In genomic region chr11:111917788-111918187, GRCh38 we compare ENCODE assay signal across 1 cellular context.
TF ChIP-seq lines count a peak whose summit lies in the region.

No MANE protein-coding gene starts in this region.

TF ChIP-seq in HepG2, 621 proteins besides CTCF, POLR2A, EP300 and RAD21 (continued from another document):
- TF ChIP-seq ZNF407 (CRISPR knock-in tag; IDR thresholded peaks at IDR 0.05; ENCODE audit: not compliant biosample characterization) (no peak), MED8 (CRISPR knock-in tag; IDR thresholded peaks at IDR 0.05; ENCODE audit: insufficient replicate concordance) (no peak), E2F2 (CRISPR knock-in tag; IDR thresholded peaks at IDR 0.05; ENCODE audit: borderline replicate concordance) (no peak), CEBPG (CRISPR knock-in tag; IDR thresholded peaks at IDR 0.05) (peak; percentile 49), PBX3 (CRISPR knock-in tag; IDR thresholded peaks at IDR 0.05; ENCODE audit: borderline replicate concordance) (no peak), NFE2L2 (IDR thresholded peaks at IDR 0.05; ENCODE audit: low read length) (no peak), THYN1 (CRISPR knock-in tag; IDR thresholded peaks at IDR 0.05; ENCODE audit: borderline replicate concordance, low read depth) (no peak), GMEB2 (CRISPR knock-in tag; IDR thresholded peaks at IDR 0.05; ENCODE audit: low read depth) (no peak), ZNF30 (CRISPR knock-in tag; IDR thresholded peaks at IDR 0.05) (no peak), HHEX (CRISPR knock-in tag; IDR thresholded peaks at IDR 0.05) (no peak), ZBTB39 (CRISPR knock-in tag; IDR thresholded peaks at IDR 0.05) (no peak), ZNF605 (CRISPR knock-in tag; IDR thresholded peaks at IDR 0.05) (no peak), ZNF841 (CRISPR knock-in tag; IDR thresholded peaks at IDR 0.05; ENCODE audit: borderline replicate concordance) (no peak), KAT7 (CRISPR knock-in tag; IDR thresholded peaks at IDR 0.05; ENCODE audit: borderline replicate concordance) (no peak), ZNF451 (CRISPR knock-in tag; IDR thresholded peaks at IDR 0.05) (no peak), ZFX (CRISPR knock-in tag; IDR thresholded peaks at IDR 0.05; ENCODE audit: low read depth) (peak; percentile 23; the same call in 1 of the 2 replicates), ATM (IDR thresholded peaks at IDR 0.05; ENCODE audit: borderline replicate concordance) (no peak), ZNF552 (CRISPR knock-in tag; IDR thresholded peaks at IDR 0.05; ENCODE audit: borderline replicate concordance) (no peak), NR2C2 (CRISPR knock-in tag; IDR thresholded peaks at IDR 0.05; ENCODE audit: borderline replicate concordance) (no peak), ZNF513 (CRISPR knock-in tag; conservative IDR thresholded peaks at IDR 0.05) (no peak), ZNF225 (CRISPR knock-in tag; IDR thresholded peaks at IDR 0.05) (no peak), ZNF331 (CRISPR knock-in tag; IDR thresholded peaks at IDR 0.05) (0 out of 2 replicates have a peak, but pooled peaks have one; percentile 17), ZBTB37 (CRISPR knock-in tag; IDR thresholded peaks at IDR 0.05) (no peak), GATAD1 (CRISPR knock-in tag; IDR thresholded peaks at IDR 0.05) (0 out of 2 replicates have a peak, but pooled peaks have one; percentile 9), ZNF207 (IDR thresholded peaks at IDR 0.05; ENCODE audit: borderline replicate concordance) (no peak), CREM (IDR thresholded peaks at IDR 0.05) (no peak), CREM (CRISPR knock-in tag; IDR thresholded peaks at IDR 0.05) (no peak), STAT5B (CRISPR knock-in tag; IDR thresholded peaks at IDR 0.05) (no peak), KDM6A (CRISPR knock-in tag; IDR thresholded peaks at IDR 0.05; ENCODE audit: low read depth) (peak; percentile 57; the same call in 1 of the 2 replicates), ZNF337 (CRISPR knock-in tag; IDR thresholded peaks at IDR 0.05; ENCODE audit: borderline replicate concordance, low read depth) (no peak), FLYWCH1 (CRISPR knock-in tag; IDR thresholded peaks at IDR 0.05) (no peak), ZSCAN25 (CRISPR knock-in tag; IDR thresholded peaks at IDR 0.05) (no peak), FOXM1 (CRISPR knock-in tag; IDR thresholded peaks at IDR 0.05) (no peak), ZFP37 (CRISPR knock-in tag; IDR thresholded peaks at IDR 0.05; ENCODE audit: borderline replicate concordance) (no peak), SRY (CRISPR knock-in tag; IDR thresholded peaks at IDR 0.05) (no peak), HNF4G (IDR thresholded peaks at IDR 0.05; ENCODE audit: borderline replicate concordance, low read depth, low read length) (peak; percentile 82), HNF4G (CRISPR knock-in tag; IDR thresholded peaks at IDR 0.05; ENCODE audit: borderline replicate concordance, low read depth) (no peak), POLR2AphosphoS5 (IDR thresholded peaks at IDR 0.05; ENCODE audit: low read depth, low read length) (peak; percentile 46; the same call in 1 of the 2 replicates), ZSCAN22 (CRISPR knock-in tag; IDR thresholded peaks at IDR 0.05) (no peak), ZFP62 (CRISPR knock-in tag; IDR thresholded peaks at IDR 0.05) (no peak), FOXK1 (CRISPR knock-in tag; IDR thresholded peaks at IDR 0.05; ENCODE audit: borderline replicate concordance, low read depth) (peak; percentile 29; the same call in 1 of the 2 replicates), PAXIP1 (CRISPR knock-in tag; conservative IDR thresholded peaks at IDR 0.05) (peak; percentile 47), ZNF296 (CRISPR knock-in tag; conservative IDR thresholded peaks at IDR 0.05) (no peak), NFKBIZ (CRISPR knock-in tag; IDR thresholded peaks at IDR 0.05) (no peak), RBM39 (IDR thresholded peaks at IDR 0.05; ENCODE audit: low read depth, low read length, poor library complexity, severe bottlenecking) (no peak), ZNF234 (CRISPR knock-in tag; conservative IDR thresholded peaks at IDR 0.05) (no peak)
